ENCODE assay signal across 8 cellular contexts in the genomic region with DNA sequence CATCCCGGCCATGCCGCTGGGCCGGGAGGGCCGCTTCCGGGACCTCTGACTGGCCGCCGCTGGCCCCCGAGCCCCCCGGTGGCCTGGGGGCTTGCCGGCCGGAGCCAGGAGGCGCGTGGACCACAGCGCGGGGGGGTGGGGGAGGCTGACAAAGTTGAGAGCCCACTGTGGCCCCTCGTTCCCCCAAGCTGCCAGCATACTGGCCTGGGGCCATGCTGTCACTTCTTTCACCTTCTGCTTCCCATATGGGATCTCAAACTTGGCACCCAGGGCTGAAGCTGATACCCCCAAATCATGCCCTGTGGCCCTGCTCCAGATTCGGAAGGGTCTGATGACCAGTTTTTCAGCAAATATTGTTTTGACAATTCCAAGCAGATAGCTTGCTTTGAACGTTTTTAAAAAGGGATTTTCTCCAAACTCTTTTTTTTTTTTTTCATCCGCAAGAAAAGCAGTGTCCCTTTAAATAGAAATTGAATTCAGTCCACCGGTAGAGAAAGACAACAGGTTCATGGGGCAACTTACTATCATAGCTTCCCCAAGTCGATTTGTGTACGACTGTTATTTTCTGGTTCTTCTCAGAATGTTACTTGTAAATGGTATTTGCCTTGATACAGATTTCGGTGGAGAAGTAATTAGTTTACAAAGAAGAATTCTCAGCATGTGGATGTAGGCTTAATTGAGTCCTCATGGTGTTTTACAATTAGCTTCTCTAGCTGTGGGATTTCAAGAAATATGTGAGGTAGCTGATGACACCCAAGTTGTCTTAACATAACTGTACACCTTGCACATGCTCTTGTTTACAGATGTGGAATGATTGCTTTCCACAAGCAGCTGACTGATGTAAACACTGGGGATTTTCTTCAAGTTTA. TPM values are rescaled to one million over a fixed set of nuclear protein-coding genes. Genes with fewer than 3 reads are reported as not detected.
DNase-seq lines count a peak whose midpoint lies in the region; ATAC-seq and TF ChIP-seq lines count a peak whose summit lies in the region.

No MANE protein-coding gene starts in this region.

- TF ChIP-seq POLR2A in right lobe of liver (IDR thresholded peaks at IDR 0.05), result no peak

- no peak for TF ChIP-seq CTCF in CD14-positive monocyte (IDR thresholded peaks at IDR 0.05)
- TF ChIP-seq CTCF in mammary epithelial cell (conservative IDR thresholded peaks at IDR 0.05 in 1 of 2, IDR thresholded peaks at IDR 0.05 in 1 of 2; ENCODE audit: extremely low read depth in 1 of 2, insufficient read depth in 1 of 2, low read depth in 1 of 2, low read length in 2 of 2), result no peak
- no peak for TF ChIP-seq CTCF in right lobe of liver (IDR thresholded peaks at IDR 0.05)
- TF ChIP-seq CTCF in thoracic aorta (IDR thresholded peaks at IDR 0.05), result no peak

- peak overlapping the region; percentile 86 to 91 for H3K4me3 Mint-ChIP-seq in CD14-positive monocyte

- CTCF ChIA-PET in mammary epithelial cell (lab: Charles Lee; ENCODE audit: low non-redundant PET), result interaction anchor here (0.8 kb wide), 1 partner anchor 89 kb away, joined by 3 read pairs; no protein-coding TSS in a partner anchor

- BruUV-seq in mammary epithelial cell (replicated peaks; lab: Mats Ljungman, UMichigan), result TSS peak; percentile 17

- H3K4me3 ChIP-seq in mammary epithelial cell (replicated peaks in 1 of 3; ENCODE audit: insufficient read depth in 1 of 3, low read depth in 2 of 3, low read length in 3 of 3) (peak overlapping the region; percentile 72 to 91 (median 83)), right lobe of liver (peak overlapping the region; percentile 74 to 85 (median 80)), thoracic aorta (peak overlapping the region; percentile 87)

- peaks cover 21% of the 10 kb centered on the region for H3K4me1 ChIP-seq in mammary epithelial cell (ENCODE audit: insufficient read depth, low read length)
- peaks cover 0 to 52% (median 24%) of the 10 kb centered on the region in 4 donors for H3K4me1 ChIP-seq in right lobe of liver
- peaks cover 26 to 48% of the 10 kb centered on the region in 2 donors for H3K4me1 ChIP-seq in thoracic aorta (ENCODE audit: control insufficient read depth in 1 of 2, low read depth in 2 of 2)

- no peaks in the 10 kb centered on the region for H3K9me3 Mint-ChIP-seq in CD14-positive monocyte

- peaks cover 2 to 4% (median 3%) of the 10 kb centered on the region in 3 donors for H3K27me3 Mint-ChIP-seq in CD14-positive monocyte (ENCODE audit: low read depth in 3 of 3)

- peaks cover 52% of the 10 kb centered on the region for H3K4me1 Mint-ChIP-seq in CD14-positive monocyte

- H3K4me2 ChIP-seq in mammary epithelial cell (ENCODE audit: insufficient read depth, low read depth, low read length), result peak overlapping the region; percentile 89

- no peak for DNase-seq in CD14-positive monocyte (ENCODE audit: low spot score)
- no peak for DNase-seq in mammary epithelial cell
- DNase-seq in right lobe of liver, result peak in 2 of 3 donors; percentile 35 to 52
- DNase-seq in thoracic aorta (ENCODE audit: low spot score), result no peak
- DNase-seq in stimulated activated CD4-positive, alpha-beta T cell treated with anti-CD3 and anti-CD28 coated beads, Interleukin-2, amount 100 ng/mL, for 48 hours, result no peak
- no peak for DNase-seq in SKM-1 treated with dmso at 0.1 percent for 144 hours (lab: John Stamatoyannopoulos, UW; ENCODE audit: unreplicated experiment)

- in situ Hi-C loops in mammary epithelial cell (cut with MboI; ENCODE audit: low sequenced_read_pairs in 2 of 2), result no loop called here

- dilution Hi-C loops in mammary epithelial cell (cut with HindIII; ENCODE audit: low sequenced_read_pairs), result no loop called here

- H4K20me1 ChIP-seq in mammary epithelial cell (ENCODE audit: insufficient read depth, low read length), result no peaks in the 10 kb centered on the region

- WGBS in mammary epithelial cell (ENCODE audit: low coverage, missing lambda C conversion rate), result 9% methylated on average over 8 of the region's 23 CpGs
- 3% methylated on average over 7 of the region's 23 CpGs for WGBS in right lobe of liver (ENCODE audit: insufficient coverage, low coverage, low lambda C conversion rate, missing lambda C conversion rate)

- H3K36me3 ChIP-seq in KOPT-K1 (ENCODE audit: insufficient read depth, low read length), result peaks cover 1% of the 10 kb centered on the region; the same call in 1 of the 2 replicates
- H3K36me3 ChIP-seq in mammary epithelial cell (ENCODE audit: insufficient read depth, low read length), result no peaks in the 10 kb centered on the region
- no peaks in the 10 kb centered on the region for H3K36me3 ChIP-seq in right lobe of liver
- H3K36me3 ChIP-seq in thoracic aorta, result no peaks in the 10 kb centered on the region

- peak overlapping the region; percentile 42 to 86 (median 64) for H3K27ac Mint-ChIP-seq in CD14-positive monocyte

- H3K9ac ChIP-seq in mammary epithelial cell (ENCODE audit: insufficient read depth, low read length), result peak overlapping the region; percentile 63

- intact Hi-C loops in CD14-positive monocyte (cut with micrococcal nuclease) (no loop called here), mammary epithelial cell (cut with micrococcal nuclease) (loop anchor here (2.0 to 10.0 kb wide), 2 partner anchors 93 to 141 kb away; no protein-coding TSS in a partner anchor), right lobe of liver (cut with DNase I) (no loop called here)

- H3K27me3 ChIP-seq in mammary epithelial cell (ENCODE audit: insufficient read depth, low read length), result no peaks in the 10 kb centered on the region
- H3K27me3 ChIP-seq in right lobe of liver, result no peaks in the 10 kb centered on the region
- H3K27me3 ChIP-seq in thoracic aorta (replicated peaks; ENCODE audit: insufficient read depth), result no peaks in the 10 kb centered on the region

- H3K36me3 Mint-ChIP-seq in CD14-positive monocyte, result peaks cover 0 to 2% of the 10 kb centered on the region in 2 donors

- H3K9me3 ChIP-seq in KOPT-K1 (ENCODE audit: insufficient read depth, low read length, poor library complexity, severe bottlenecking) (no peaks in the 10 kb centered on the region), mammary epithelial cell (replicated peaks; ENCODE audit: insufficient read depth, low read length) (no peaks in the 10 kb centered on the region), right lobe of liver (no peaks in the 10 kb centered on the region), thoracic aorta (no peaks in the 10 kb centered on the region)

- no peak for ATAC-seq in right lobe of liver
- no peak for ATAC-seq in thoracic aorta (ENCODE audit: insufficient number of reproducible peaks, low FRiP score, low read depth)
- ATAC-seq in esophagus mucosa, result no peak

- peaks cover 50% of the 10 kb centered on the region for H3K79me2 ChIP-seq in mammary epithelial cell (ENCODE audit: insufficient read depth, low read length)

- peak overlapping the region; percentile 63 for H3K27ac ChIP-seq in KOPT-K1 (ENCODE audit: low read depth, low read length, poor library complexity, severe bottlenecking)
- peak overlapping the region; percentile 19 for H3K27ac ChIP-seq in mammary epithelial cell (ENCODE audit: insufficient read depth, low read depth, low read length)
- H3K27ac ChIP-seq in right lobe of liver, result peak overlapping the region; percentile 72 to 94 (median 85)
- H3K27ac ChIP-seq in thoracic aorta, result peak overlapping the region; percentile 76 to 88

- H2AFZ ChIP-seq in mammary epithelial cell (ENCODE audit: low read depth, low read length), result peak overlapping the region; percentile 88

RNA-seq across cellular contexts. Expression of a gene that starts 1.0 kb away (rescaled TPM):
- 1 to 10 TPM; 2.6 to 4.1 TPM for polyA plus RNA-seq in CD14-positive monocyte
- total RNA-seq in mammary epithelial cell, result 10 to 100 TPM; 16.8 to 17.4 TPM
- polyA plus RNA-seq in mammary epithelial cell, result 8.8 TPM
- polyA minus RNA-seq in mammary epithelial cell, result 10.4 TPM
- 10 to 100 TPM; 23.2 to 32.9 (median 27.2) TPM for total RNA-seq in right lobe of liver
- total RNA-seq in thoracic aorta, result 10 to 100 TPM; 15.2 to 18.8 TPM
- 15.2 TPM for total RNA-seq in esophagus mucosa

RNA-seq across cellular contexts. Expression of a gene that starts 11.1 kb away (rescaled TPM):
- polyA plus RNA-seq in CD14-positive monocyte, result under 1 TPM in 1 of 2 donors, not detected in 1; 0.47 TPM
- under 1 TPM in 1 of 2 donors, not detected in 1; 0.17 TPM for total RNA-seq in mammary epithelial cell
- 0.32 TPM for polyA plus RNA-seq in mammary epithelial cell
- not detected for polyA minus RNA-seq in mammary epithelial cell
- 1 to 10 TPM in 4 of 6 experiments, under 1 TPM in 2; 0.25 to 2.2 (median 1.4) TPM for total RNA-seq in right lobe of liver
- total RNA-seq in thoracic aorta, result not detected
- total RNA-seq in esophagus mucosa, result 0.76 TPM

Comparison
In these comparisons a context has a peak if more than half of its experiments do, and no peak if none do; other contexts are left out.
1. DNase-seq: peak in right lobe of liver (2 of 3); none in CD14-positive monocyte (single experiment), mammary epithelial cell (single experiment), thoracic aorta (single experiment), stimulated activated CD4-positive, alpha-beta T cell treated with anti-CD3 and anti-CD28 coated beads, Interleukin-2, amount 100 ng/mL, for 48 hours (0 of 2) and SKM-1 treated with dmso at 0.1 percent for 144 hours (single experiment).
2. H3K27ac ChIP-seq: peak in every context shown above with its lines; median percentile 85 in right lobe of liver; 82 in thoracic aorta; 63 in KOPT-K1; 19 in mammary epithelial cell.
3. Peak in every context shown above with its lines, with median percentiles within 50 percentile points of each other: H3K4me3 ChIP-seq.